1 cellular context compared by ENCODE assay signal in the genomic region with DNA sequence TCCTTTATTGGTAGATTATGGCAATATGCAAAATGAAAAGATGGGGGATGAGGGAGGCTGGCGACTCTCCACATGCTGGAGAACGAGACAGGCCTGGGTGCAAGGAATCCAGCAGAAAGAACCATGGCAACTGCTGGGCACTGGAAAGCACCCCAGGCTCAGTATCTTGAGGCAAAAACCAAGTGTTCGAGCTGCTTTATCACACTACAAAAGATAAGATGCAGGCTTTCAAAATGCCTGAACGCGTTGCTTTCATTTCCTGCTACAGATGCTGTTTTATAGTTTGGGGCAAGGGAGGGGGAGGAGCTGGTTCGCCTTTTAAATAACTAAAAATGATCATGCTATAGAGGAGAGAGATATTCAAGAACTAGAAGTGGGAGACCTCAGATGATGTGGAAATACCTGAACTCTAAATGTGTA.
TF ChIP-seq lines count a peak whose summit lies in the region.

No MANE protein-coding gene starts in this region.

TF ChIP-seq in HepG2, 621 proteins besides CTCF, POLR2A, EP300 and RAD21:
- no peak for TF ChIP-seq ZNF550 (CRISPR knock-in tag; IDR thresholded peaks at IDR 0.05; ENCODE audit: borderline replicate concordance)
- TF ChIP-seq SMAD1 (CRISPR knock-in tag; IDR thresholded peaks at IDR 0.05; ENCODE audit: borderline replicate concordance, low read depth) = no peak
- no peak for TF ChIP-seq AKAP8 (CRISPR knock-in tag; IDR thresholded peaks at IDR 0.05)
- TF ChIP-seq YY1 (IDR thresholded peaks at IDR 0.05; ENCODE audit: insufficient read depth, insufficient replicate concordance, low read depth, low read length) = no peak
- no peak for TF ChIP-seq ZSCAN30 (CRISPR knock-in tag; IDR thresholded peaks at IDR 0.05)
- no peak for TF ChIP-seq ZNF207 (IDR thresholded peaks at IDR 0.05; ENCODE audit: borderline replicate concordance)
- TF ChIP-seq, protein P1, sequence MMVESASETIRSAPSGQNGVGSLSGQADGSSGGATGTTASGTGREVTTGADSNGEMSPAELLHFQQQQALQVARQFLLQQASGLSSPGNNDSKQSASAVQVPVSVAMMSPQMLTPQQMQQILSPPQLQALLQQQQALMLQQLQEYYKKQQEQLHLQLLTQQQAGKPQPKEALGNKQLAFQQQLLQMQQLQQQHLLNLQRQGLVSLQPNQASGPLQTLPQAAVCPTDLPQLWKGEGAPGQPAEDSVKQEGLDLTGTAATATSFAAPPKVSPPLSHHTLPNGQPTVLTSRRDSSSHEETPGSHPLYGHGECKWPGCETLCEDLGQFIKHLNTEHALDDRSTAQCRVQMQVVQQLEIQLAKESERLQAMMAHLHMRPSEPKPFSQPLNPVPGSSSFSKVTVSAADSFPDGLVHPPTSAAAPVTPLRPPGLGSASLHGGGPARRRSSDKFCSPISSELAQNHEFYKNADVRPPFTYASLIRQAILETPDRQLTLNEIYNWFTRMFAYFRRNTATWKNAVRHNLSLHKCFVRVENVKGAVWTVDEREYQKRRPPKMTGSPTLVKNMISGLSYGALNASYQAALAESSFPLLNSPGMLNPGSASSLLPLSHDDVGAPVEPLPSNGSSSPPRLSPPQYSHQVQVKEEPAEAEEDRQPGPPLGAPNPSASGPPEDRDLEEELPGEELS (CRISPR knock-in tag; IDR thresholded peaks at IDR 0.05) = no peak
- TF ChIP-seq, protein P2, sequence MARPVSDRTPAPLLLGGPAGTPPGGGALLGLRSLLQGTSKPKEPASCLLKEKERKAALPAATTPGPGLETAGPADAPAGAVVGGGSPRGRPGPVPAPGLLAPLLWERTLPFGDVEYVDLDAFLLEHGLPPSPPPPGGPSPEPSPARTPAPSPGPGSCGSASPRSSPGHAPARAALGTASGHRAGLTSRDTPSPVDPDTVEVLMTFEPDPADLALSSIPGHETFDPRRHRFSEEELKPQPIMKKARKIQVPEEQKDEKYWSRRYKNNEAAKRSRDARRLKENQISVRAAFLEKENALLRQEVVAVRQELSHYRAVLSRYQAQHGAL (CRISPR knock-in tag; IDR thresholded peaks at IDR 0.05; ENCODE audit: not compliant biosample characterization) = no peak
- TF ChIP-seq, protein P3, sequence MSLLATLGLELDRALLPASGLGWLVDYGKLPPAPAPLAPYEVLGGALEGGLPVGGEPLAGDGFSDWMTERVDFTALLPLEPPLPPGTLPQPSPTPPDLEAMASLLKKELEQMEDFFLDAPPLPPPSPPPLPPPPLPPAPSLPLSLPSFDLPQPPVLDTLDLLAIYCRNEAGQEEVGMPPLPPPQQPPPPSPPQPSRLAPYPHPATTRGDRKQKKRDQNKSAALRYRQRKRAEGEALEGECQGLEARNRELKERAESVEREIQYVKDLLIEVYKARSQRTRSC (CRISPR knock-in tag; IDR thresholded peaks at IDR 0.05; ENCODE audit: low read depth) = no peak
- TF ChIP-seq, protein P4, sequence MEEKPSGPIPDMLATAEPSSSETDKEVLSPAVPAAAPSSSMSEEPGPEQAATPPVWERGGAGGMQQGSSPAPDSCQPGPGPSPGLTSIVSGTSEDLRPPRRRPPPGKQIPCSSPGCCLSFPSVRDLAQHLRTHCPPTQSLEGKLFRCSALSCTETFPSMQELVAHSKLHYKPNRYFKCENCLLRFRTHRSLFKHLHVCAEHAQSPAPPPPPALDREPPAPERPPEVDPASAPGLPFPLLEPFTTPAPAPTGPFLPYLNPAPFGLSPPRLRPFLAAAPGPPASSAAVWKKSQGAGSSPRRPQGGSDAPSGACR (CRISPR knock-in tag; IDR thresholded peaks at IDR 0.05) = no peak
- no peak for TF ChIP-seq CCDC6 (CRISPR knock-in tag; IDR thresholded peaks at IDR 0.05)
- TF ChIP-seq, protein P5, sequence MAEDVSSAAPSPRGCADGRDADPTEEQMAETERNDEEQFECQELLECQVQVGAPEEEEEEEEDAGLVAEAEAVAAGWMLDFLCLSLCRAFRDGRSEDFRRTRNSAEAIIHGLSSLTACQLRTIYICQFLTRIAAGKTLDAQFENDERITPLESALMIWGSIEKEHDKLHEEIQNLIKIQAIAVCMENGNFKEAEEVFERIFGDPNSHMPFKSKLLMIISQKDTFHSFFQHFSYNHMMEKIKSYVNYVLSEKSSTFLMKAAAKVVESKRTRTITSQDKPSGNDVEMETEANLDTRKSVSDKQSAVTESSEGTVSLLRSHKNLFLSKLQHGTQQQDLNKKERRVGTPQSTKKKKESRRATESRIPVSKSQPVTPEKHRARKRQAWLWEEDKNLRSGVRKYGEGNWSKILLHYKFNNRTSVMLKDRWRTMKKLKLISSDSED (CRISPR knock-in tag; IDR thresholded peaks at IDR 0.05) = no peak
- TF ChIP-seq, protein P6, sequence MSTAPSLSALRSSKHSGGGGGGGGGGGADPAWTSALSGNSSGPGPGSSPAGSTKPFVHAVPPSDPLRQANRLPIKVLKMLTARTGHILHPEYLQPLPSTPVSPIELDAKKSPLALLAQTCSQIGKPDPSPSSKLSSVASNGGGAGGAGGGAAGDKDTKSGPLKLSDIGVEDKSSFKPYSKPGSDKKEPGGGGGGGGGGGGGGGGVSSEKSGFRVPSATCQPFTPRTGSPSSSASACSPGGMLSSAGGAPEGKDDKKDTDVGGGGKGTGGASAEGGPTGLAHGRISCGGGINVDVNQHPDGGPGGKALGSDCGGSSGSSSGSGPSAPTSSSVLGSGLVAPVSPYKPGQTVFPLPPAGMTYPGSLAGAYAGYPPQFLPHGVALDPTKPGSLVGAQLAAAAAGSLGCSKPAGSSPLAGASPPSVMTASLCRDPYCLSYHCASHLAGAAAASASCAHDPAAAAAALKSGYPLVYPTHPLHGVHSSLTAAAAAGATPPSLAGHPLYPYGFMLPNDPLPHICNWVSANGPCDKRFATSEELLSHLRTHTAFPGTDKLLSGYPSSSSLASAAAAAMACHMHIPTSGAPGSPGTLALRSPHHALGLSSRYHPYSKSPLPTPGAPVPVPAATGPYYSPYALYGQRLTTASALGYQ (CRISPR knock-in tag; IDR thresholded peaks at IDR 0.05) = no peak
- TF ChIP-seq ZNF776 (CRISPR knock-in tag; IDR thresholded peaks at IDR 0.05) = no peak
- no peak for TF ChIP-seq PHF21A (CRISPR knock-in tag; IDR thresholded peaks at IDR 0.05)
- TF ChIP-seq ZNF234 (CRISPR knock-in tag; conservative IDR thresholded peaks at IDR 0.05) = no peak
